23 cellular contexts compared by ENCODE assay signal in genomic region chr3:51354172-51354571, GRCh38.
"Had no signal": no experiment of that assay in that cellular context is flagged by ENCODE, and none has a peak within 500 bp of the region (broad histone marks: within the 10 kb centered on the region; RNA-seq: fewer than 3 reads in every experiment).

No MANE protein-coding gene starts in this region.

- H3K4me2 ChIP-seq: hepatocyte, neural progenitor cell had no signal

- H3K27ac ChIP-seq: colonic mucosa, epithelial cell of prostate, gastrocnemius medialis, heart left ventricle, hepatocyte, neural progenitor cell, prostate gland, skin epidermis, spleen, testis, tibial artery had no signal

- H3K4me1 ChIP-seq: colonic mucosa, gastrocnemius medialis, heart left ventricle, spleen, testis, tibial artery had no signal

- ATAC-seq: esophagus mucosa; gastrocnemius medialis; left lobe of liver; naive thymus-derived CD4-positive, alpha-beta T cell; right cardiac atrium; stimulated activated memory B cell treated with anti-CD40 and anti-IgM and Interleukin-4, amounts not matched to agents 10 μg/mL and 1 μg/mL and 100 μg/mL, for 72 hours; stimulated activated naive CD8-positive, alpha-beta T cell treated with anti-CD3 and anti-CD28 coated beads, Interleukin-15, Interleukin-2, amounts not matched to agents 100 U/mL and 50 U/mL, for 24 hours had no signal

- H3K9me3 ChIP-seq: colonic mucosa, gastrocnemius medialis, heart left ventricle, prostate gland, spleen, testis, tibial artery had no signal

- H2AFZ ChIP-seq: hepatocyte, neural progenitor cell had no signal

- DNase-seq: colonic mucosa; effector CD8-positive, alpha-beta T cell; endodermal cell; gastrocnemius medialis; heart left ventricle; kidney; midbrain; naive thymus-derived CD4-positive, alpha-beta T cell; right cardiac atrium; spleen; stimulated activated CD4-positive, alpha-beta T cell treated with anti-CD3 and anti-CD28 coated beads, Interleukin-4, amount 100 ng/mL, for 4 hours; stimulated activated naive CD8-positive, alpha-beta T cell treated with anti-CD3 and anti-CD28 coated beads, Interleukin-15, Interleukin-2, amounts not matched to agents 100 U/mL and 50 U/mL, for 24 hours; testis; tibial artery had no signal

- H3K9ac ChIP-seq: neural progenitor cell had no signal

- H3K4me3 ChIP-seq: colonic mucosa, gastrocnemius medialis, heart left ventricle, hepatocyte, lung, neural progenitor cell, prostate gland, skin epidermis, spleen, testis, tibial artery had no signal

- H3K79me2 ChIP-seq: hepatocyte had no signal

- H3K36me3 ChIP-seq: colonic mucosa, gastrocnemius medialis, heart left ventricle, neural progenitor cell, prostate gland, spleen, tibial artery had no signal

- H3K27me3 ChIP-seq: colonic mucosa, gastrocnemius medialis, heart left ventricle, hepatocyte, neural progenitor cell, testis, tibial artery had no signal
